ENCODE assay signal across 8 cellular contexts in the genomic region with DNA sequence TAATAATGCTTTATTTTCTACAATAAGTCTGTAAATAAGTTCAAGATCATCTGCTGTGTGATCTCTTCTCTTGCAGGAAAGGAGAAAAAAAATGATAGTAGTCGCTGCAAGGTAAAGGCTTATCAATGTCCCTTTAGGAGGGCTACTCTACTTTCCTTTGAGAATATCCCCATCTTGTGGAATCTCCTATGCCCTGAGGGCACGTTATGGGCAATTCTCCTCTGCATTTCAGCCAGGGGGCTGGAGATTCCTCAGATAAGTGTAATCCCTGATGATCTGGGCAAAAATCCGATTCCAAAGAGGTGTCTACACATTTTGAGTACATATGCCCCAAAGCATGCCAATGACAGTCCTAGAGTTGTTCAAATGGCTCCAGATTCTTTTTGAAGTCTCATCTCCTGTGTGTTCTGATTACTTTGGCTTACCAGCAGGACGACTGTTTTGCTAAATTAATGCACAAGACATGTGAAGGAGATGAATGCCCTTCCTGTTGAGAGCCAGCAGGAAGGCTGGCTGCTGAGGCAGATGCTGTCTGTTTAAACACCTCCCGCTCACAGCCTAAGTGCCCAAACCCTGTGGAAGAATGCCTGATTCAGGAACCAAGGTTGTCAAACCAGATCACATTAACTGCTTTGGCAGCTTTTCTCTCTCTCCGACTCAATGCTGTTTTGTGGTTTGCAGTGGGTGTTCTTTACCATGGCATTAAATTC.
DNase-seq lines count a peak whose midpoint lies in the region; ATAC-seq, FAIRE-seq and TF ChIP-seq lines count a peak whose summit lies in the region.

No MANE protein-coding gene starts in this region.

- H3K9me3 ChIP-seq in ascending aorta: no peaks in the 10 kb centered on the region

- H3K27me3 ChIP-seq in ascending aorta: no peaks in the 10 kb centered on the region

- no peaks in the 10 kb centered on the region for H3K27me3 Mint-ChIP-seq in memory B cell
- no peaks in the 10 kb centered on the region for H3K27me3 Mint-ChIP-seq in activated T-helper 17 cell treated with anti-CD3 and anti-CD28 coated beads, Interleukin-2, amount 50 U/mL, for 72 hours

- CTCF ChIA-PET in GM10248 (lab: Yijun Ruan, JAX): interaction anchor here (1.2 to 1.5 kb wide), 2 partner anchors 9 to 113 kb away, joined by 3 to 4 read pairs; no protein-coding TSS in a partner anchor

- ATAC-seq in memory B cell (ENCODE audit: low read depth): peak; percentile 69
- ATAC-seq in activated T-helper 17 cell treated with anti-CD3 and anti-CD28 coated beads, Interleukin-2, amount 50 U/mL, for 72 hours (replicated peaks): no peak

- H3K27ac ChIP-seq in ascending aorta: no peak overlapping the region

- no peaks in the 10 kb centered on the region for H3K36me3 ChIP-seq in ascending aorta

- H3K4me3 Mint-ChIP-seq in memory B cell: no peak overlapping the region
- no peak overlapping the region for H3K4me3 Mint-ChIP-seq in activated T-helper 17 cell treated with anti-CD3 and anti-CD28 coated beads, Interleukin-2, amount 50 U/mL, for 72 hours

- TF ChIP-seq CTCF in GM10248 (IDR thresholded peaks at IDR 0.05; ENCODE audit: control extremely low read depth, extremely low read depth, low read depth, missing control alignments) (peak; percentile 32), ascending aorta (IDR thresholded peaks at IDR 0.05) (peak in 2 of 3 experiments; percentile 14 to 29)

- no peak overlapping the region for H3K4me3 ChIP-seq in ascending aorta

- H3K9me3 Mint-ChIP-seq in memory B cell: peaks cover 1% of the 10 kb centered on the region
- no peaks in the 10 kb centered on the region for H3K9me3 Mint-ChIP-seq in activated T-helper 17 cell treated with anti-CD3 and anti-CD28 coated beads, Interleukin-2, amount 50 U/mL, for 72 hours

- H3K27ac Mint-ChIP-seq in memory B cell: no peak overlapping the region
- no peak overlapping the region for H3K27ac Mint-ChIP-seq in activated T-helper 17 cell treated with anti-CD3 and anti-CD28 coated beads, Interleukin-2, amount 50 U/mL, for 72 hours

- TF ChIP-seq POLR2A in GM12892 (IDR thresholded peaks at IDR 0.05; ENCODE audit: low read depth, low read length): no peak

- no peaks in the 10 kb centered on the region for H3K4me1 Mint-ChIP-seq in memory B cell
- no peaks in the 10 kb centered on the region for H3K4me1 Mint-ChIP-seq in activated T-helper 17 cell treated with anti-CD3 and anti-CD28 coated beads, Interleukin-2, amount 50 U/mL, for 72 hours

- intact Hi-C loops in ascending aorta (cut with DNase I) (no loop called here), head of caudate nucleus (cut with DNase I) (no loop called here)

- FAIRE-seq in GM12892 (lab: Jason Lieb, UNC): no peak

- POLR2A ChIA-PET in GM10248 (lab: Yijun Ruan, JAX): no interaction called here

- H3K4me1 ChIP-seq in ascending aorta: no peaks in the 10 kb centered on the region

- H3K36me3 Mint-ChIP-seq in memory B cell: no peaks in the 10 kb centered on the region
- H3K36me3 Mint-ChIP-seq in activated T-helper 17 cell treated with anti-CD3 and anti-CD28 coated beads, Interleukin-2, amount 50 U/mL, for 72 hours (ENCODE audit: low read depth): no peaks in the 10 kb centered on the region

- no peak for DNase-seq in GM10248 (ENCODE audit: extremely low spot score)
- peak; percentile 68 for DNase-seq in M059J (ENCODE audit: low read depth)
- DNase-seq in ascending aorta (ENCODE audit: low spot score in 2 of 2): no peak
- DNase-seq in memory B cell (ENCODE audit: low spot score in 2 of 2): peak in 1 of 2 donors; percentile 11
- no peak for DNase-seq in GM12892 (ENCODE audit: insufficient read length)
- no peak for DNase-seq in NCI-H2029 (lab: John Stamatoyannopoulos, UW)
- DNase-seq in head of caudate nucleus: no peak
